In the genomic region with DNA sequence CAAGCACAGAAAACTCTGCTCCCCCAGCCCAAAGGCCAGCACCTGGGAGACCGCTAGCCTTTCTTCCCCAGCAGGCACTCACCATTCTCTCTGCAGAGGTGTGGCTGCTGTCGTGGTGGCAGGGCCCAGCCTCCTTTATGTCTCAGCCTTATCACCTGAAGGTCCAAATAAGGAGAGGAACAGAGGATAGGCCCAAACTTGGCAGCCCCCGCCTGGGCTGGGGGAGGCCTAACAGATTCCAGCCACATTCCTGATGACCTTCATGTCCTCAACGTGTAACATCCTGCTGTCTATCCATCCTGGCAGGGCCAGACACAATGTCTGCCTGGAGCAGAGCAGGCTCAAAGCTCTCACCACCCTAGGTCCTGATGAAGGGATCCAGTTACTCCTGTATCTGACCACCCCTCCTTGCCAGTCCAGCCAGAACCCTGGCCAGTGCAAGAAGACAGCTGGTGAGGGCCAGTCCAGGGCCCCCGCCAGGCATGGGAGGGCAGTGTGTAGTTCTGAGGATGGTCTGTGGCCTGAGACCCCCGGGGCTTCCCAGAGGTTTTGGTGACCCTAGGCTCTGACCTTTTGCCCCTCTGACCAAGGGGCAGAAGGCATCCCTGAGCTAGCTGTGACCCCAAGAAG, we compare ENCODE assay signal across 29 cellular contexts. TPM values are rescaled to one million over a fixed set of nuclear protein-coding genes. Genes with fewer than 3 reads are reported as not detected.
A peak's percentile ranks its signal among the peaks of the same experiment; 100 is the strongest.
DNase-seq lines count a peak whose midpoint lies in the region; ATAC-seq, FAIRE-seq and TF ChIP-seq lines count a peak whose summit lies in the region.
"Had no signal": no experiment of that assay in that cellular context is flagged by ENCODE, and none has a peak within 500 bp of the region (broad histone marks: within the 10 kb centered on the region; RNA-seq: fewer than 3 reads in every experiment).

Gene MYL7 (minus strand): TSS at position 112 of the 630 bp plus-strand sequence. CDS start 27 bp downstream, at position 85.

- no peak within 1 kb of the TSS for H2BK120ac ChIP-seq in H1 (replicated peaks; ENCODE audit: low read depth, low read length)

- no peak within 1 kb of the TSS for H3K23ac ChIP-seq in H1 (ENCODE audit: insufficient read length)

- no peak within 1 kb of the TSS for H2BK12ac ChIP-seq in H1 (ENCODE audit: low read depth, low read length)

- no peak within 1 kb of the TSS for H3K4me2 ChIP-seq in H1 (ENCODE audit: insufficient read depth in 1 of 2, low read depth in 2 of 2, low read length in 2 of 2)

- H3K27me3 Mint-ChIP-seq in progenitor cell of endocrine pancreas, result peaks cover 22% of the 10 kb centered on the region

- peaks cover 8% of the 10 kb centered on the region; the same call in 1 of the 2 replicates for H3K23me2 ChIP-seq in H1 (ENCODE audit: low read depth, low read length)

- no peaks in the 10 kb centered on the region for H3K36me3 Mint-ChIP-seq in progenitor cell of endocrine pancreas (ENCODE audit: insufficient read depth)
- H3K36me3 Mint-ChIP-seq: memory B cell, type B pancreatic cell had no signal

- peaks cover 13 to 23% (median 20%) of the 10 kb centered on the region in 4 experiments for H3K27me3 ChIP-seq in H1 (replicated peaks in 1 of 4; ENCODE audit: control insufficient read depth in 3 of 4, extremely low read depth in 1 of 4, insufficient read depth in 3 of 4, low read length in 3 of 4)
- no peaks in the 10 kb centered on the region for H3K27me3 ChIP-seq in right atrium auricular region
- H3K27me3 ChIP-seq: brain microvascular endothelial cell had no signal

- CTCF ChIA-PET in H1 (lab: Charles Lee; ENCODE audit: partially characterized antibody), result interaction anchor here (0.8 to 4.5 kb wide), 5 partner anchors 10 to 73 kb away, joined by 3 to 27 read pairs (median 5); partner anchors contain the start of gene POLD2

- TF ChIP-seq RAD21 in H1 (IDR thresholded peaks at IDR 0.05 in 1 of 2, conservative IDR thresholded peaks at IDR 0.05 in 1 of 2; ENCODE audit: low read depth in 2 of 2, low read length in 2 of 2), result no peak

- H3K4me3 ChIP-seq in H1 (ENCODE audit: extremely low read depth in 1 of 4, insufficient read depth in 2 of 4, low read depth in 3 of 4, low read length in 4 of 4) (no peak within 1 kb of the TSS), right atrium auricular region (peak within 1 kb of the TSS; percentile 58 to 70)

- H2BK15ac ChIP-seq in H1 (ENCODE audit: low read length), result no peak within 1 kb of the TSS

- no peak within 1 kb of the TSS for H3K14ac ChIP-seq in H1 (ENCODE audit: insufficient read length)

- no peaks in the 10 kb centered on the region for H3K9me3 Mint-ChIP-seq in progenitor cell of endocrine pancreas (ENCODE audit: low read depth)
- H3K9me3 Mint-ChIP-seq: memory B cell; T-helper 1 cell treated with Interleukin-12 subunit alpha and Interleukin-12 subunit beta and Interleukin-4 antibody, amounts not matched to agents 30 μg/mL and 1 μg/mL, for 36 hours; type B pancreatic cell had no signal

- H3K4me3 Mint-ChIP-seq in progenitor cell of endocrine pancreas (ENCODE audit: low read depth), result no peak within 1 kb of the TSS
- H3K4me3 Mint-ChIP-seq: memory B cell; T-helper 1 cell treated with Interleukin-12 subunit alpha and Interleukin-12 subunit beta and Interleukin-4 antibody, amounts not matched to agents 30 μg/mL and 1 μg/mL, for 36 hours; type B pancreatic cell had no signal

- no peak for TF ChIP-seq CTCF in H1 (IDR thresholded peaks at IDR 0.05; ENCODE audit: control extremely low read depth in 1 of 3, insufficient read depth in 1 of 3, low read depth in 1 of 3, low read length in 3 of 3)
- no peak for TF ChIP-seq CTCF in right atrium auricular region (IDR thresholded peaks at IDR 0.05)
- no peak for TF ChIP-seq CTCF in progenitor cell of endocrine pancreas (IDR thresholded peaks at IDR 0.05; ENCODE audit: unreplicated experiment)
- no peak for TF ChIP-seq CTCF in GM10266 (IDR thresholded peaks at IDR 0.05; ENCODE audit: control insufficient read depth, insufficient read depth, low read depth, missing control alignments)

- H4K8ac ChIP-seq in H1 (ENCODE audit: extremely low read depth, insufficient read depth, low read length), result peak within 1 kb of the TSS; percentile 3; the same call in 1 of the 2 replicates

- H3K9ac ChIP-seq in H1 (replicated peaks in 1 of 4; ENCODE audit: extremely low read depth in 1 of 4, low read depth in 3 of 4, low read length in 3 of 4), result no peak within 1 kb of the TSS

- H3K4ac ChIP-seq in H1 (replicated peaks; ENCODE audit: insufficient read length, low read depth, low read length), result no peak within 1 kb of the TSS

- peaks cover 0 to 2% of the 10 kb centered on the region in 2 experiments for H4K20me1 ChIP-seq in H1 (replicated peaks in 1 of 2; ENCODE audit: control insufficient read depth in 1 of 2, insufficient read depth in 2 of 2, low read length in 2 of 2)

- DNase-seq in ELF-1 (ENCODE audit: low read depth, low spot score) (peak; percentile 76), H1 (ENCODE audit: low read depth in 1 of 2, low spot score in 2 of 2) (no peak), right atrium auricular region (ENCODE audit: low spot score) (peak; percentile 68), progenitor cell of endocrine pancreas (ENCODE audit: low spot score, unreplicated experiment) (no peak), GM10266 (ENCODE audit: extremely low spot score) (no peak), activated gamma-delta T cell (lab: John Stamatoyannopoulos, UW) (no peak)
- DNase-seq: activated CD4-positive, alpha-beta T cell treated with anti-CD3 and anti-CD28 coated beads, Interleukin-2, amount 50 U/mL, for 48 hours; activated CD8-positive, alpha-beta memory T cell treated with anti-CD3 and anti-CD28 coated beads, Interleukin-2, amount 50 U/mL, for 48 hours; brain microvascular endothelial cell; Calu3; DMS79 treated with DMSO at 0.1 percent for 48 hours; effector CD4-positive, alpha-beta T cell; Karpas-422; NCI-H1436; NCI-H446 treated with DMSO at 0.1 percent for 48 hours; NCI-H82; stimulated activated CD4-positive, alpha-beta T cell treated with anti-CD3 and anti-CD28 coated beads, Interleukin-2, amount 100 ng/mL, for 48 hours had no signal

- H2BK5ac ChIP-seq in H1 (ENCODE audit: low read depth, low read length), result no peak within 1 kb of the TSS

- no peak within 1 kb of the TSS for H3K56ac ChIP-seq in H1 (replicated peaks; ENCODE audit: insufficient read length, low read depth, low read length)

- no peak for TF ChIP-seq POLR2A in H1 (IDR thresholded peaks at IDR 0.05; ENCODE audit: control extremely low read depth in 1 of 2, low read depth in 2 of 2, low read length in 2 of 2)

- H3K79me1 ChIP-seq in H1 (ENCODE audit: low read depth, low read length), result no peaks in the 10 kb centered on the region

- 76% methylated on average over 6 of the region's 6 CpGs; no CpG with 5 or more reads in 1 of the 2 experiments for WGBS in H1 (ENCODE audit: extremely low coverage in 1 of 2, insufficient coverage in 1 of 2, insufficient read length in 1 of 2, insufficient replicate concordance in 2 of 2, low coverage in 1 of 2, low lambda C conversion rate in 2 of 2, missing lambda C conversion rate in 1 of 2), 2 experiments

- TF ChIP-seq EP300 in H1 (IDR thresholded peaks at IDR 0.05; ENCODE audit: borderline replicate concordance in 1 of 2, low read depth in 2 of 2, low read length in 2 of 2), result no peak

- H3K4me1 ChIP-seq in H1 (replicated peaks in 1 of 4; ENCODE audit: control insufficient read depth in 3 of 4, insufficient read depth in 4 of 4, low read length in 3 of 4), result peaks cover 0 to 12% (median 4%) of the 10 kb centered on the region in 4 experiments; a peak in 4 of 7 replicates
- H3K4me1 ChIP-seq in right atrium auricular region, result peaks cover 0 to 31% of the 10 kb centered on the region in 2 donors

- no peaks in the 10 kb centered on the region for H3K4me1 Mint-ChIP-seq in progenitor cell of endocrine pancreas (ENCODE audit: low read depth)

- POLR2A ChIA-PET in H1 (lab: Charles Lee; ENCODE audit: partially characterized antibody), result interaction anchor here (1.2 kb wide), 1 partner anchor 10 kb away, joined by 3 read pairs; no protein-coding TSS in a partner anchor

- H4K5ac ChIP-seq in H1 (ENCODE audit: insufficient read length, low read depth, low read length), result no peak within 1 kb of the TSS

- H3K9me3 ChIP-seq in H1 (ENCODE audit: insufficient read depth in 2 of 2, low read depth in 1 of 2, low read length in 1 of 2) (no peaks in the 10 kb centered on the region), right atrium auricular region (no peaks in the 10 kb centered on the region)

- peak within 1 kb of the TSS; percentile 49 for H3K27ac Mint-ChIP-seq in progenitor cell of endocrine pancreas
- H3K27ac Mint-ChIP-seq: memory B cell; T-helper 1 cell treated with Interleukin-12 subunit alpha and Interleukin-12 subunit beta and Interleukin-4 antibody, amounts not matched to agents 30 μg/mL and 1 μg/mL, for 36 hours; type B pancreatic cell had no signal

- H3K18ac ChIP-seq in H1 (ENCODE audit: extremely low read depth, low read length), result no peak within 1 kb of the TSS

- H3K79me2 ChIP-seq in H1 (ENCODE audit: control insufficient read depth in 1 of 2, insufficient read depth in 2 of 2, low read length in 2 of 2), result no peaks in the 10 kb centered on the region

- no peak within 1 kb of the TSS for H2AK5ac ChIP-seq in H1 (ENCODE audit: low read depth, low read length)

- H3K36me3 ChIP-seq in H1 (ENCODE audit: control insufficient read depth in 2 of 4, insufficient read depth in 4 of 4, low read length in 3 of 4) (no peaks in the 10 kb centered on the region), right atrium auricular region (peaks cover 19% of the 10 kb centered on the region)
- H3K36me3 ChIP-seq: brain microvascular endothelial cell had no signal

- H3K27ac ChIP-seq in H1 (ENCODE audit: low read depth, low read length) (no peak within 1 kb of the TSS), right atrium auricular region (peak within 1 kb of the TSS; percentile 84 to 92)
- H3K27ac ChIP-seq: brain microvascular endothelial cell, C4-2B, epithelial cell of prostate had no signal

- H2AFZ ChIP-seq in H1 (ENCODE audit: low read length), result no peak within 1 kb of the TSS

- ATAC-seq in HG03280 (IDR thresholded peaks at IDR 0.05; ENCODE audit: unreplicated experiment), result no peak

- FAIRE-seq in H1 (lab: Jason Lieb, UNC), result no peak
- FAIRE-seq: GM18507, TTC549 had no signal

- H4K91ac ChIP-seq in H1 (replicated peaks; ENCODE audit: insufficient read length, low read length), result no peak within 1 kb of the TSS

- no peak within 1 kb of the TSS for H2BK20ac ChIP-seq in H1 (ENCODE audit: low read length)

RNA-seq across cellular contexts. Expression of gene MYL7, which starts in this region (rescaled TPM):
- total RNA-seq in H1 (2021; fragmentation: NEBNext Ultra II Directional; extraction: Animal tissue kit (Norgen Biotek cat#: 25700)), result 3.3 and 3.6 TPM in 2 replicates
- polyA plus RNA-seq in H1 (2011; rRNA removed), result 1.4 and 3.4 TPM in 2 replicates
- 1.8 TPM for polyA plus RNA-seq in H1 (2011; cell fraction: cytosol; rRNA removed)
- polyA plus RNA-seq in H1 (2011; cell fraction: nucleus; rRNA removed), result 3.0 TPM
- polyA plus RNA-seq in H1 (2012, experiment 1 of 2), result 2.1 to 4.1 TPM (median 2.5 TPM) in 4 replicates
- polyA plus RNA-seq in H1 (2012, experiment 2 of 2), result 8.2 TPM
- 1.8 TPM for polyA plus RNA-seq in H1 (2013, experiment 1 of 2)
- 2.9 TPM for polyA plus RNA-seq in H1 (2013, experiment 2 of 2)
- 2.1 and 3.8 TPM in 2 replicates for polyA minus RNA-seq in H1 (2011; rRNA and poly(A)+ RNA removed)
- not detected for polyA minus RNA-seq in H1 (2011; cell fraction: cytosol; rRNA and poly(A)+ RNA removed)
- not detected for polyA minus RNA-seq in H1 (2011; cell fraction: nucleus; rRNA and poly(A)+ RNA removed)
- total RNA-seq in right atrium auricular region (over 10,000 TPM; 17,339 to 49,235 TPM), progenitor cell of endocrine pancreas (1.5 and 1.7 TPM in 2 replicates)
- total RNA-seq: Calu3, myocyte, RPMI7951, subcutaneous adipose tissue had no signal
- polyA plus RNA-seq: AG04450 had no signal

Comparison
In these comparisons a context has a peak if more than half of its experiments do, and no peak if none do; other contexts are left out.
1. RNA of gene MYL7 (total RNA-seq): 17,339 to 49,235 TPM in right atrium auricular region; 3.3 to 3.6 TPM in H1 and 1.5 to 1.7 TPM in progenitor cell of endocrine pancreas; every median in the first group is over 1,000 times any median in the second.
2. DNase-seq: peak in ELF-1 (single experiment) and right atrium auricular region (single experiment); none in H1 (0 of 2), progenitor cell of endocrine pancreas (single experiment), GM10266 (single experiment) and activated gamma-delta T cell (single experiment).
3. H3K4me3 ChIP-seq: peak in right atrium auricular region (2 of 2); none in H1 (0 of 4).